1 cellular context compared by ENCODE assay signal in the genomic region with DNA sequence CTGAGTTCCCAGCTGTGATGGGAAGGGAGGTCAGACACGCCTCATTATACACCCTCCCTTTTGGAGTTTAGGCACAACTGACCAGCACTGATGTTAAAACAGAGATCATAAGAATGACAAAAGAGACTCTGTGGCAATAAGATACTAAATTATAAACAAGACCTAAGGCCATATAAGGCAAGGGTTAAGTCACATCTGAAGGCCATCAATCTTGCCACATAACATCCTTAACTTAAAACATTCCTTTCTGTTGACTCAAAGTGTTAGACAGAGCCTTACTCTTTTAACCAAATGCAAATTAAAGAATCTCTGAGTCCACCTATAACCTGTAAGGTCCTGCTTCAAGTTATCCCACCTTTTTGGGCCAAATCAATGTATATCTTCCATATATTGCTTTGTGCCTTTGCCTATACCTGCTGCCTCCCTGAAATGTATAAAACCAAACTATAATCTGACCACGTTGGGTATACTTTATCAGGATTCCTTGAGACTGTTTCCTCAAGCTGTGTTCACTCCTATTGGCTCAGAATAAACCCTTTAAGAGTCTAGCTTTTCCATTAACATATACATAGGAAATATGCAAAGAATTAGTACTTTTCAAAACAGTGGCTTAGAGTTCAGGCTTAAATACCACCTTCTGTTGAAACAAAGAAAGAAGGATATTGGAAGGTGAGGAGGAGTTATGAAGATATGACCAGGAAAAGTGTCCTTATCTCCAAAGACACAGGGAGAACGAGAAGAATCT.
TF ChIP-seq lines count a peak whose summit lies in the region.

No MANE protein-coding gene starts in this region.

TF ChIP-seq in WTC11, 78 proteins besides CTCF, POLR2A, EP300 and RAD21 (continued from another document):
- TF ChIP-seq, protein P1, sequence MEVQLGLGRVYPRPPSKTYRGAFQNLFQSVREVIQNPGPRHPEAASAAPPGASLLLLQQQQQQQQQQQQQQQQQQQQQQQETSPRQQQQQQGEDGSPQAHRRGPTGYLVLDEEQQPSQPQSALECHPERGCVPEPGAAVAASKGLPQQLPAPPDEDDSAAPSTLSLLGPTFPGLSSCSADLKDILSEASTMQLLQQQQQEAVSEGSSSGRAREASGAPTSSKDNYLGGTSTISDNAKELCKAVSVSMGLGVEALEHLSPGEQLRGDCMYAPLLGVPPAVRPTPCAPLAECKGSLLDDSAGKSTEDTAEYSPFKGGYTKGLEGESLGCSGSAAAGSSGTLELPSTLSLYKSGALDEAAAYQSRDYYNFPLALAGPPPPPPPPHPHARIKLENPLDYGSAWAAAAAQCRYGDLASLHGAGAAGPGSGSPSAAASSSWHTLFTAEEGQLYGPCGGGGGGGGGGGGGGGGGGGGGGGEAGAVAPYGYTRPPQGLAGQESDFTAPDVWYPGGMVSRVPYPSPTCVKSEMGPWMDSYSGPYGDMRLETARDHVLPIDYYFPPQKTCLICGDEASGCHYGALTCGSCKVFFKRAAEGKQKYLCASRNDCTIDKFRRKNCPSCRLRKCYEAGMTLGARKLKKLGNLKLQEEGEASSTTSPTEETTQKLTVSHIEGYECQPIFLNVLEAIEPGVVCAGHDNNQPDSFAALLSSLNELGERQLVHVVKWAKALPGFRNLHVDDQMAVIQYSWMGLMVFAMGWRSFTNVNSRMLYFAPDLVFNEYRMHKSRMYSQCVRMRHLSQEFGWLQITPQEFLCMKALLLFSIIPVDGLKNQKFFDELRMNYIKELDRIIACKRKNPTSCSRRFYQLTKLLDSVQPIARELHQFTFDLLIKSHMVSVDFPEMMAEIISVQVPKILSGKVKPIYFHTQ (CRISPR knock-in tag; IDR thresholded peaks at IDR 0.05), result no peak
- TF ChIP-seq NR1H2 (CRISPR knock-in tag; IDR thresholded peaks at IDR 0.05) (no peak), SMAD4 (CRISPR knock-in tag; IDR thresholded peaks at IDR 0.05) (no peak), ETV6 (CRISPR knock-in tag; IDR thresholded peaks at IDR 0.05) (no peak), ZNF219 (CRISPR knock-in tag; IDR thresholded peaks at IDR 0.05; ENCODE audit: borderline replicate concordance) (no peak), IRF2 (CRISPR knock-in tag; IDR thresholded peaks at IDR 0.05; ENCODE audit: borderline replicate concordance, low read depth) (no peak), NFYB (CRISPR knock-in tag; conservative IDR thresholded peaks at IDR 0.05; ENCODE audit: low read depth) (no peak), TEAD4 (CRISPR knock-in tag; IDR thresholded peaks at IDR 0.05) (no peak), NR3C1 (CRISPR knock-in tag; conservative IDR thresholded peaks at IDR 0.05; ENCODE audit: low read depth) (no peak), ESRRA (CRISPR knock-in tag; IDR thresholded peaks at IDR 0.05; ENCODE audit: borderline replicate concordance) (no peak), ZNF396 (CRISPR knock-in tag; IDR thresholded peaks at IDR 0.05; ENCODE audit: borderline replicate concordance) (no peak), PRRX2 (CRISPR knock-in tag; IDR thresholded peaks at IDR 0.05) (no peak), ZNF138 (CRISPR knock-in tag; conservative IDR thresholded peaks at IDR 0.05) (no peak)
- TF ChIP-seq, protein P2, sequence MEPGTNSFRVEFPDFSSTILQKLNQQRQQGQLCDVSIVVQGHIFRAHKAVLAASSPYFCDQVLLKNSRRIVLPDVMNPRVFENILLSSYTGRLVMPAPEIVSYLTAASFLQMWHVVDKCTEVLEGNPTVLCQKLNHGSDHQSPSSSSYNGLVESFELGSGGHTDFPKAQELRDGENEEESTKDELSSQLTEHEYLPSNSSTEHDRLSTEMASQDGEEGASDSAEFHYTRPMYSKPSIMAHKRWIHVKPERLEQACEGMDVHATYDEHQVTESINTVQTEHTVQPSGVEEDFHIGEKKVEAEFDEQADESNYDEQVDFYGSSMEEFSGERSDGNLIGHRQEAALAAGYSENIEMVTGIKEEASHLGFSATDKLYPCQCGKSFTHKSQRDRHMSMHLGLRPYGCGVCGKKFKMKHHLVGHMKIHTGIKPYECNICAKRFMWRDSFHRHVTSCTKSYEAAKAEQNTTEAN (CRISPR knock-in tag; IDR thresholded peaks at IDR 0.05), result no peak
- TF ChIP-seq, protein P3, sequence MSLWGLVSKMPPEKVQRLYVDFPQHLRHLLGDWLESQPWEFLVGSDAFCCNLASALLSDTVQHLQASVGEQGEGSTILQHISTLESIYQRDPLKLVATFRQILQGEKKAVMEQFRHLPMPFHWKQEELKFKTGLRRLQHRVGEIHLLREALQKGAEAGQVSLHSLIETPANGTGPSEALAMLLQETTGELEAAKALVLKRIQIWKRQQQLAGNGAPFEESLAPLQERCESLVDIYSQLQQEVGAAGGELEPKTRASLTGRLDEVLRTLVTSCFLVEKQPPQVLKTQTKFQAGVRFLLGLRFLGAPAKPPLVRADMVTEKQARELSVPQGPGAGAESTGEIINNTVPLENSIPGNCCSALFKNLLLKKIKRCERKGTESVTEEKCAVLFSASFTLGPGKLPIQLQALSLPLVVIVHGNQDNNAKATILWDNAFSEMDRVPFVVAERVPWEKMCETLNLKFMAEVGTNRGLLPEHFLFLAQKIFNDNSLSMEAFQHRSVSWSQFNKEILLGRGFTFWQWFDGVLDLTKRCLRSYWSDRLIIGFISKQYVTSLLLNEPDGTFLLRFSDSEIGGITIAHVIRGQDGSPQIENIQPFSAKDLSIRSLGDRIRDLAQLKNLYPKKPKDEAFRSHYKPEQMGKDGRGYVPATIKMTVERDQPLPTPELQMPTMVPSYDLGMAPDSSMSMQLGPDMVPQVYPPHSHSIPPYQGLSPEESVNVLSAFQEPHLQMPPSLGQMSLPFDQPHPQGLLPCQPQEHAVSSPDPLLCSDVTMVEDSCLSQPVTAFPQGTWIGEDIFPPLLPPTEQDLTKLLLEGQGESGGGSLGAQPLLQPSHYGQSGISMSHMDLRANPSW (CRISPR knock-in tag; conservative IDR thresholded peaks at IDR 0.05; ENCODE audit: low read depth), result no peak
- TF ChIP-seq, protein P4, sequence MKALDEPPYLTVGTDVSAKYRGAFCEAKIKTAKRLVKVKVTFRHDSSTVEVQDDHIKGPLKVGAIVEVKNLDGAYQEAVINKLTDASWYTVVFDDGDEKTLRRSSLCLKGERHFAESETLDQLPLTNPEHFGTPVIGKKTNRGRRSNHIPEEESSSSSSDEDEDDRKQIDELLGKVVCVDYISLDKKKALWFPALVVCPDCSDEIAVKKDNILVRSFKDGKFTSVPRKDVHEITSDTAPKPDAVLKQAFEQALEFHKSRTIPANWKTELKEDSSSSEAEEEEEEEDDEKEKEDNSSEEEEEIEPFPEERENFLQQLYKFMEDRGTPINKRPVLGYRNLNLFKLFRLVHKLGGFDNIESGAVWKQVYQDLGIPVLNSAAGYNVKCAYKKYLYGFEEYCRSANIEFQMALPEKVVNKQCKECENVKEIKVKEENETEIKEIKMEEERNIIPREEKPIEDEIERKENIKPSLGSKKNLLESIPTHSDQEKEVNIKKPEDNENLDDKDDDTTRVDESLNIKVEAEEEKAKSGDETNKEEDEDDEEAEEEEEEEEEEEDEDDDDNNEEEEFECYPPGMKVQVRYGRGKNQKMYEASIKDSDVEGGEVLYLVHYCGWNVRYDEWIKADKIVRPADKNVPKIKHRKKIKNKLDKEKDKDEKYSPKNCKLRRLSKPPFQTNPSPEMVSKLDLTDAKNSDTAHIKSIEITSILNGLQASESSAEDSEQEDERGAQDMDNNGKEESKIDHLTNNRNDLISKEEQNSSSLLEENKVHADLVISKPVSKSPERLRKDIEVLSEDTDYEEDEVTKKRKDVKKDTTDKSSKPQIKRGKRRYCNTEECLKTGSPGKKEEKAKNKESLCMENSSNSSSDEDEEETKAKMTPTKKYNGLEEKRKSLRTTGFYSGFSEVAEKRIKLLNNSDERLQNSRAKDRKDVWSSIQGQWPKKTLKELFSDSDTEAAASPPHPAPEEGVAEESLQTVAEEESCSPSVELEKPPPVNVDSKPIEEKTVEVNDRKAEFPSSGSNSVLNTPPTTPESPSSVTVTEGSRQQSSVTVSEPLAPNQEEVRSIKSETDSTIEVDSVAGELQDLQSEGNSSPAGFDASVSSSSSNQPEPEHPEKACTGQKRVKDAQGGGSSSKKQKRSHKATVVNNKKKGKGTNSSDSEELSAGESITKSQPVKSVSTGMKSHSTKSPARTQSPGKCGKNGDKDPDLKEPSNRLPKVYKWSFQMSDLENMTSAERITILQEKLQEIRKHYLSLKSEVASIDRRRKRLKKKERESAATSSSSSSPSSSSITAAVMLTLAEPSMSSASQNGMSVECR (CRISPR knock-in tag; IDR thresholded peaks at IDR 0.05; ENCODE audit: borderline replicate concordance), result no peak
- TF ChIP-seq, protein P5, sequence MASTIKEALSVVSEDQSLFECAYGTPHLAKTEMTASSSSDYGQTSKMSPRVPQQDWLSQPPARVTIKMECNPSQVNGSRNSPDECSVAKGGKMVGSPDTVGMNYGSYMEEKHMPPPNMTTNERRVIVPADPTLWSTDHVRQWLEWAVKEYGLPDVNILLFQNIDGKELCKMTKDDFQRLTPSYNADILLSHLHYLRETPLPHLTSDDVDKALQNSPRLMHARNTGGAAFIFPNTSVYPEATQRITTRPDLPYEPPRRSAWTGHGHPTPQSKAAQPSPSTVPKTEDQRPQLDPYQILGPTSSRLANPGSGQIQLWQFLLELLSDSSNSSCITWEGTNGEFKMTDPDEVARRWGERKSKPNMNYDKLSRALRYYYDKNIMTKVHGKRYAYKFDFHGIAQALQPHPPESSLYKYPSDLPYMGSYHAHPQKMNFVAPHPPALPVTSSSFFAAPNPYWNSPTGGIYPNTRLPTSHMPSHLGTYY (CRISPR knock-in tag; IDR thresholded peaks at IDR 0.05), result no peak
- TF ChIP-seq, protein P6, sequence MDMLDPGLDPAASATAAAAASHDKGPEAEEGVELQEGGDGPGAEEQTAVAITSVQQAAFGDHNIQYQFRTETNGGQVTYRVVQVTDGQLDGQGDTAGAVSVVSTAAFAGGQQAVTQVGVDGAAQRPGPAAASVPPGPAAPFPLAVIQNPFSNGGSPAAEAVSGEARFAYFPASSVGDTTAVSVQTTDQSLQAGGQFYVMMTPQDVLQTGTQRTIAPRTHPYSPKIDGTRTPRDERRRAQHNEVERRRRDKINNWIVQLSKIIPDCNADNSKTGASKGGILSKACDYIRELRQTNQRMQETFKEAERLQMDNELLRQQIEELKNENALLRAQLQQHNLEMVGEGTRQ (CRISPR knock-in tag; IDR thresholded peaks at IDR 0.05), result no peak
